8 cellular contexts compared by ENCODE assay signal in genomic region chr15:73564255-73564654, GRCh38.
DNase-seq lines count a peak whose midpoint lies in the region; ATAC-seq lines count a peak whose summit lies in the region.

No MANE protein-coding gene starts in this region.

- DNase-seq in DMS 273 (lab: John Stamatoyannopoulos, UW; ENCODE audit: unreplicated experiment), result peak; percentile 6
- DNase-seq in DMS 273 treated with DMSO at 0.1 percent for 48 hours (lab: John Stamatoyannopoulos, UW), result no peak
- DNase-seq in OCI-M1 (lab: John Stamatoyannopoulos, UW), result peak; percentile 92
- DNase-seq in dedifferentiated amniotic fluid mesenchymal stem cell (ENCODE audit: extremely low spot score), result peak; percentile 32
- DNase-seq in pons (ENCODE audit: low spot score), result peak; percentile 32
- no peak for DNase-seq in activated gamma-delta T cell treated with Interleukin-2 at 50 U/mL for 16 hours
- DNase-seq in SHP77 (lab: John Stamatoyannopoulos, UW), result no peak

- no peak for ATAC-seq in GM18517 (IDR thresholded peaks at IDR 0.05; ENCODE audit: unreplicated experiment)

Comparison
In these comparisons a context has a peak if more than half of its experiments do, and no peak if none do; other contexts are left out.
1. DNase-seq: peak in DMS 273 (single experiment), OCI-M1 (single experiment), dedifferentiated amniotic fluid mesenchymal stem cell (single experiment) and pons (single experiment); none in DMS 273 treated with DMSO at 0.1 percent for 48 hours (single experiment), activated gamma-delta T cell treated with Interleukin-2 at 50 U/mL for 16 hours (single experiment) and SHP77 (0 of 2).